In genomic region chr1:7669559-7670208, GRCh38 we compare ENCODE assay signal across 9 cellular contexts.
A peak's percentile ranks its signal among the peaks of the same experiment; 100 is the strongest.
DNase-seq lines count a peak whose midpoint lies in the region; ATAC-seq, FAIRE-seq and TF ChIP-seq lines count a peak whose summit lies in the region.
"Had no signal": no experiment of that assay in that cellular context is flagged by ENCODE, and none has a peak within 500 bp of the region (broad histone marks: within the 10 kb centered on the region; RNA-seq: fewer than 3 reads in every experiment).

No MANE protein-coding gene starts in this region.

- H3K4me1 ChIP-seq in colonic mucosa (no peaks in the 10 kb centered on the region), HepG2 (ENCODE audit: insufficient read depth, low read length) (peaks cover 28% of the 10 kb centered on the region)

- H4K20me1 ChIP-seq in HepG2 (ENCODE audit: insufficient read depth, low read length) = no peaks in the 10 kb centered on the region

- intact Hi-C loops in colonic mucosa (cut with DNase I) = loop anchor here (5.0 kb wide), 1 partner anchor 233 kb away; no protein-coding TSS in a partner anchor
- intact Hi-C loops in HepG2 (cut with micrococcal nuclease; ENCODE audit: unreplicated experiment) = loop anchor here (5.0 kb wide), 1 partner anchor 33 kb away; no protein-coding TSS in a partner anchor

- no peak for TF ChIP-seq POLR2A in HepG2 (IDR thresholded peaks at IDR 0.05; ENCODE audit: insufficient read depth in 1 of 2, low read depth in 2 of 2, low read length in 2 of 2)

- no peaks in the 10 kb centered on the region for H3K79me2 ChIP-seq in HepG2 (ENCODE audit: insufficient read depth, low read length)

- TF ChIP-seq CTCF in colonic mucosa (IDR thresholded peaks at IDR 0.05) = peak; percentile 73
- peak; percentile 96 for TF ChIP-seq CTCF in HepG2 (CRISPR knock-in tag; IDR thresholded peaks at IDR 0.05)

- H3K36me3 ChIP-seq in colonic mucosa = no peaks in the 10 kb centered on the region
- no peaks in the 10 kb centered on the region for H3K36me3 ChIP-seq in HepG2 (replicated peaks in 1 of 2; ENCODE audit: control insufficient read depth in 1 of 2, insufficient read depth in 2 of 2, low read length in 2 of 2)

- H3K27me3 ChIP-seq in colonic mucosa (no peaks in the 10 kb centered on the region), HepG2 (ENCODE audit: control insufficient read depth in 1 of 2, insufficient read depth in 2 of 2, low read length in 2 of 2) (peaks cover 2 to 19% of the 10 kb centered on the region in 2 experiments; a peak in 4 of 5 replicates)

- POLR2A ChIA-PET in HepG2 (lab: Yijun Ruan, JAX) = interaction anchor here (0.6 to 2.3 kb wide), 6 partner anchors 9 to 86 kb away, joined by 3 to 9 read pairs (median 4); no protein-coding TSS in a partner anchor

- peak overlapping the region; percentile 65 for H3K4me2 ChIP-seq in HepG2 (ENCODE audit: low read depth, low read length)

- no peak for FAIRE-seq in HepG2 (lab: Jason Lieb, UNC)
- FAIRE-seq: A204.1 had no signal

- H2AFZ ChIP-seq in HepG2 (ENCODE audit: low read length) = no peak overlapping the region

- H3K9ac ChIP-seq in colonic mucosa (ENCODE audit: low read depth in 2 of 2, low read length in 2 of 2) (peak overlapping the region in 1 of 2 donors; percentile 12), HepG2 (ENCODE audit: insufficient read depth, low read depth, low read length) (no peak overlapping the region)

- peak; percentile 80 for DNase-seq in DMS53 (lab: John Stamatoyannopoulos, UW)
- no peak for DNase-seq in DMS53 treated with DMSO at 0.1 percent for 48 hours (lab: John Stamatoyannopoulos, UW; ENCODE audit: unreplicated experiment)
- DNase-seq in NCI-H1694 (lab: John Stamatoyannopoulos, UW) = peak; percentile 60
- peak; percentile 54 to 56 for DNase-seq in activated CD4-positive, alpha-beta T cell treated with anti-CD3 and anti-CD28 coated beads for 4 hours
- DNase-seq in colonic mucosa = peak; percentile 40
- DNase-seq in HepG2 (ENCODE audit: low spot score) = peak; percentile 35
- peak; percentile 26 to 29 (median 28) for DNase-seq in stimulated activated CD4-positive, alpha-beta T cell treated with anti-CD3 and anti-CD28 coated beads, TNF-alpha, amount 100 ng/mL, for 4 hours (ENCODE audit: low read depth in 3 of 3)

- H3K27ac ChIP-seq in colonic mucosa (no peak overlapping the region), HepG2 (ENCODE audit: extremely low read length, insufficient read depth, low read length) (no peak overlapping the region)

- in situ Hi-C loops in HepG2 (cut with HindIII; ENCODE audit: extremely low pct_ligation_motif_present, low pct_unique_long_range_greater_than_20kb) = loop anchor here (5.0 to 25.0 kb wide), 3 partner anchors 48 to 193 kb away; partner anchors contain the start of gene UTS2

- H3K9me3 ChIP-seq in colonic mucosa = no peaks in the 10 kb centered on the region
- no peaks in the 10 kb centered on the region for H3K9me3 ChIP-seq in HepG2 (ENCODE audit: low read length)

- ATAC-seq in HepG2 (peak; percentile 73), HG02623 (IDR thresholded peaks at IDR 0.05; ENCODE audit: unreplicated experiment) (no peak)

- TF ChIP-seq EP300 in HepG2 (IDR thresholded peaks at IDR 0.05; ENCODE audit: low read depth in 2 of 2, low read length in 2 of 2) (no peak), HepG2 (CRISPR knock-in tag; IDR thresholded peaks at IDR 0.05; ENCODE audit: borderline replicate concordance) (no peak)

- no peak overlapping the region for H3K4me3 ChIP-seq in colonic mucosa
- peak overlapping the region in 1 of 3 experiments; percentile 52; a peak in 2 of 6 replicates for H3K4me3 ChIP-seq in HepG2 (replicated peaks in 1 of 3; ENCODE audit: insufficient read depth in 1 of 3, low read depth in 2 of 3, low read length in 3 of 3)

- CTCF ChIA-PET in HepG2 (lab: Yijun Ruan, JAX; ENCODE audit: low intra/inter-chr PET ratio, low total read pairs) = interaction anchor here (2.5 to 9.2 kb wide), 2 partner anchors 83 to 233 kb away, joined by 11 to 226 read pairs; no protein-coding TSS in a partner anchor

- 0% methylated on average over 4 of the region's 17 CpGs for WGBS in HepG2 (ENCODE audit: low lambda C conversion rate)

- BruUV-seq in HepG2 (replicated peaks; lab: Mats Ljungman, UMichigan) = no TSS peak

- peak; percentile 78 for TF ChIP-seq RAD21 in HepG2 (CRISPR knock-in tag; IDR thresholded peaks at IDR 0.05)

TF ChIP-seq in HepG2, 621 proteins besides CTCF, POLR2A, EP300 and RAD21 (continues in another document):
- TF ChIP-seq NFE2L1 (CRISPR knock-in tag; IDR thresholded peaks at IDR 0.05; ENCODE audit: borderline replicate concordance) (no peak), FOXO1 (CRISPR knock-in tag; IDR thresholded peaks at IDR 0.05) (peak; percentile 67; the same call in 1 of the 2 replicates), BATF2 (CRISPR knock-in tag; IDR thresholded peaks at IDR 0.05) (no peak), ZNF17 (CRISPR knock-in tag; IDR thresholded peaks at IDR 0.05) (no peak), CBX5 (CRISPR knock-in tag; IDR thresholded peaks at IDR 0.05; ENCODE audit: borderline replicate concordance) (no peak), KAT8 (CRISPR knock-in tag; IDR thresholded peaks at IDR 0.05) (no peak), ZNF589 (CRISPR knock-in tag; conservative IDR thresholded peaks at IDR 0.05) (no peak), SP5 (CRISPR knock-in tag; IDR thresholded peaks at IDR 0.05; ENCODE audit: borderline replicate concordance, low read depth) (0 out of 2 replicates have a peak, but pooled peaks have one; percentile 20), NFYB (CRISPR knock-in tag; IDR thresholded peaks at IDR 0.05) (no peak), ZFYVE20 (CRISPR knock-in tag; IDR thresholded peaks at IDR 0.05; ENCODE audit: borderline replicate concordance, low read depth) (no peak), ZBTB7B (CRISPR knock-in tag; IDR thresholded peaks at IDR 0.05) (no peak), ZNF768 (CRISPR knock-in tag; IDR thresholded peaks at IDR 0.05) (0 out of 2 replicates have a peak, but pooled peaks have one; percentile 27), GMEB2 (CRISPR knock-in tag; IDR thresholded peaks at IDR 0.05; ENCODE audit: low read depth) (no peak), ATAD3A (CRISPR knock-in tag; IDR thresholded peaks at IDR 0.05) (no peak), ZNF432 (CRISPR knock-in tag; IDR thresholded peaks at IDR 0.05; ENCODE audit: borderline replicate concordance) (no peak), XBP1 (CRISPR knock-in tag; IDR thresholded peaks at IDR 0.05) (no peak), ZFP1 (CRISPR knock-in tag; IDR thresholded peaks at IDR 0.05) (no peak), ZNF121 (CRISPR knock-in tag; IDR thresholded peaks at IDR 0.05) (no peak), ZNF619 (CRISPR knock-in tag; IDR thresholded peaks at IDR 0.05) (no peak), XRCC5 (optimal IDR thresholded peaks at IDR 0.05; ENCODE audit: low read length) (peak; percentile 35), PBX2 (CRISPR knock-in tag; IDR thresholded peaks at IDR 0.05) (no peak), ZFP91 (CRISPR knock-in tag; IDR thresholded peaks at IDR 0.05; ENCODE audit: borderline replicate concordance) (peak; percentile 45; the same call in 1 of the 2 replicates), NCOA1 (CRISPR knock-in tag; IDR thresholded peaks at IDR 0.05) (no peak)
